Comparison of ENCODE assay signal across 9 cellular contexts in the genomic region with DNA sequence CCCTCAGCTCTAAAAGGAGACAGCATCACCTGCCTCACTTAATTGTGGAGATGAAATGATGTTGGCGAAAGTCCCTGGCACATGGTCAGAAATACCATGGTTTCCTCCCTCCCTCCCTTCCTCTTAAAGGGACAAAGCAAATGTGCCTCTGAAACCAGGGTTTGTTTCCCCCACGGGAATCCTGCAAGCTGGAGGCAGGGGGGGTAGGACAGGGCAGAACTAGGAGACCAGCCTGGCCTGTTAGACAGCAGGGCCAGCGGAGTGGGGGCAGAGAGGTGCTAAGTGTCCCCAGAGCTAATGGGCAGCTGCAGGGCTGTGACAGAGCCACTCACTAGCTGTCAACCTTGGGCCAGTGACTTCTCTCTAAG. TPM values are rescaled to one million over a fixed set of nuclear protein-coding genes. Genes with fewer than 3 reads are reported as not detected.
DNase-seq lines count a peak whose midpoint lies in the region; ATAC-seq and TF ChIP-seq lines count a peak whose summit lies in the region.
"Had no signal": no experiment of that assay in that cellular context is flagged by ENCODE, and none has a peak within 500 bp of the region (broad histone marks: within the 10 kb centered on the region; RNA-seq: fewer than 3 reads in every experiment).

No MANE protein-coding gene starts in this region.

- CTCF ChIA-PET in GM10248 (lab: Yijun Ruan, JAX): interaction anchor here (0.8 to 6.8 kb wide), 23 partner anchors 9 to 455 kb away, joined by 3 to 72 read pairs (median 4); a partner anchor contains a TSS

- peak overlapping the region in 3 of 5 experiments; percentile 55 to 96 (median 93) for H3K27ac Mint-ChIP-seq in brain

- H3K9me3 Mint-ChIP-seq in brain: peaks cover 0 to 33% (median 20%) of the 10 kb centered on the region in 5 experiments

- TF ChIP-seq EP300 in sigmoid colon (IDR thresholded peaks at IDR 0.05): no peak

- DNase-seq in heart left ventricle (no peak), sigmoid colon (no peak), GM10248 (ENCODE audit: extremely low spot score) (no peak), SW 1271 (lab: John Stamatoyannopoulos, UW) (no peak)
- no peak for DNase-seq in stimulated activated CD4-positive, alpha-beta T cell treated with anti-CD3 and anti-CD28 coated beads, Interleukin-4, amount 100 ng/mL, for 1 hour

- no peak for TF ChIP-seq POLR2A in heart left ventricle (IDR thresholded peaks at IDR 0.05)
- no peak for TF ChIP-seq POLR2A in sigmoid colon (IDR thresholded peaks at IDR 0.05)

- H3K27me3 ChIP-seq in heart left ventricle (peaks cover 0 to 30% (median 0%) of the 10 kb centered on the region in 9 donors), sigmoid colon (peaks cover 0 to 3% (median 0%) of the 10 kb centered on the region in 3 donors)

- H3K27me3 Mint-ChIP-seq in brain: no peaks in the 10 kb centered on the region

- WGBS in heart left ventricle, 4 donors: 21 to 38% (median 25%) methylated on average over 3 of the region's 3 CpGs
- 30 to 45% methylated on average over 3 of the region's 3 CpGs for WGBS in sigmoid colon, 2 donors

- H3K4me1 Mint-ChIP-seq in brain: peaks cover 88% of the 10 kb centered on the region

- no peak for TF ChIP-seq CTCF in brain (conservative IDR thresholded peaks at IDR 0.05)
- no peak for TF ChIP-seq CTCF in heart left ventricle (IDR thresholded peaks at IDR 0.05)
- TF ChIP-seq CTCF in sigmoid colon (IDR thresholded peaks at IDR 0.05): no peak
- no peak for TF ChIP-seq CTCF in GM10248 (IDR thresholded peaks at IDR 0.05; ENCODE audit: control extremely low read depth, extremely low read depth, low read depth, missing control alignments)

- H3K36me3 ChIP-seq in heart left ventricle (no peaks in the 10 kb centered on the region), sigmoid colon (no peaks in the 10 kb centered on the region)
- H3K36me3 ChIP-seq: prostate gland had no signal

- peaks cover 28% of the 10 kb centered on the region for H3K36me3 Mint-ChIP-seq in brain

- H3K4me3 ChIP-seq in heart left ventricle: no peak overlapping the region
- H3K4me3 ChIP-seq in sigmoid colon: no peak overlapping the region
- H3K4me3 ChIP-seq: prostate gland had no signal

- POLR2A ChIA-PET in GM10248 (lab: Yijun Ruan, JAX): no interaction called here

- H3K27ac ChIP-seq in heart left ventricle: peak overlapping the region in 10 of 12 donors; percentile 20 to 80 (median 53)
- peak overlapping the region; percentile 70 to 79 (median 76) for H3K27ac ChIP-seq in sigmoid colon

- no peak overlapping the region for H3K4me3 Mint-ChIP-seq in brain

- intact Hi-C loops in heart left ventricle (cut with DNase I): loop anchor here in 9 of 10 donors (1.0 to 10.0 kb wide), 10 partner anchors 44 to 214 kb away; a partner anchor contains a TSS
- intact Hi-C loops in sigmoid colon (cut with DNase I): loop anchor here (1.0 to 5.0 kb wide), 2 partner anchors 108 to 214 kb away; a partner anchor contains a TSS

- H3K4me1 ChIP-seq in heart left ventricle: peaks cover 0 to 91% (median 29%) of the 10 kb centered on the region in 12 donors
- H3K4me1 ChIP-seq in sigmoid colon: peaks cover 0 to 68% (median 49%) of the 10 kb centered on the region in 4 donors
- H3K4me1 ChIP-seq: prostate gland had no signal

- H3K9me3 ChIP-seq in heart left ventricle (no peaks in the 10 kb centered on the region), sigmoid colon (no peaks in the 10 kb centered on the region)
- H3K9me3 ChIP-seq: prostate gland had no signal

- ATAC-seq in HG03432 (IDR thresholded peaks at IDR 0.05; ENCODE audit: unreplicated experiment) (peak; percentile 8), heart left ventricle (peak in 1 of 4 donors; percentile 10), HG03520 (IDR thresholded peaks at IDR 0.05; ENCODE audit: unreplicated experiment) (no peak)

RNA-seq across cellular contexts. Expression of a gene that starts 5.7 kb away (rescaled TPM):
- polyA plus RNA-seq in brain (ENCODE audit: insufficient read depth, low read depth, low replicate concordance): 38.0 TPM
- 1 to 10 TPM; 1.2 to 6.0 (median 2.7) TPM for total RNA-seq in heart left ventricle
- polyA plus RNA-seq in heart left ventricle: 1 to 10 TPM; 1.5 to 1.6 TPM
- 1 to 10 TPM; 2.7 to 7.5 (median 4.8) TPM for total RNA-seq in sigmoid colon
- polyA plus RNA-seq in sigmoid colon: 1 to 10 TPM in 2 of 3 donors, under 1 TPM in 1; 0.46 to 1.8 (median 1.6) TPM

RNA-seq across cellular contexts. Expression of a gene that starts 55.5 kb away (rescaled TPM):
- polyA plus RNA-seq in brain (ENCODE audit: insufficient read depth, low read depth, low replicate concordance): 26.1 TPM
- 10 to 100 TPM in 5 of 9 donors, 1 to 10 TPM in 4; 8.4 to 13.1 (median 10.0) TPM for total RNA-seq in heart left ventricle
- polyA plus RNA-seq in heart left ventricle: 10 to 100 TPM; 16.5 to 41.5 TPM
- total RNA-seq in sigmoid colon: 10 to 100 TPM in 1 of 4 donors, 1 to 10 TPM in 3; 6.9 to 15.3 (median 8.3) TPM
- polyA plus RNA-seq in sigmoid colon: 10 to 100 TPM; 15.0 to 26.8 (median 20.9) TPM

Comparison
In these comparisons a context has a peak if more than half of its experiments do, and no peak if none do; other contexts are left out.
1. RNA of a gene that starts 5.7 kb away (polyA plus RNA-seq): 38.0 TPM in brain (single experiment); 1.5 to 1.6 TPM in heart left ventricle and 0.46 to 1.8 TPM in sigmoid colon; every median in the first group is over 10 times any median in the second.